10 cellular contexts compared by ENCODE assay signal in genomic region chr4:10089346-10089745, GRCh38. TPM values are rescaled to one million over a fixed set of nuclear protein-coding genes. Genes with fewer than 3 reads are reported as not detected.
DNase-seq lines count a peak whose midpoint lies in the region; ATAC-seq and TF ChIP-seq lines count a peak whose summit lies in the region.
"Had no signal": no experiment of that assay in that cellular context is flagged by ENCODE, and none has a peak within 500 bp of the region (broad histone marks: within the 10 kb centered on the region; RNA-seq: fewer than 3 reads in every experiment).

No MANE protein-coding gene starts in this region.

- H3K4me3 ChIP-seq in WERI-Rb-1 (ENCODE audit: low read depth, low read length) = no peak overlapping the region
- H3K4me3 ChIP-seq in skeletal muscle tissue (ENCODE audit: low read length in 3 of 3) = no peak overlapping the region
- no peak overlapping the region for H3K4me3 ChIP-seq in MG63
- no peak overlapping the region for H3K4me3 ChIP-seq in SJCRH30

- no peaks in the 10 kb centered on the region for H3K9me3 Mint-ChIP-seq in activated CD4-positive, alpha-beta T cell treated with anti-CD3 and anti-CD28 coated beads for 36 hours (ENCODE audit: low read depth)
- no peaks in the 10 kb centered on the region for H3K9me3 Mint-ChIP-seq in activated CD4-positive, alpha-beta T cell treated with anti-CD3 and anti-CD28 coated beads, Interleukin-2, amount 10 ng/mL, durations not matched to agents 24 days and 14 days

- H3K4me1 Mint-ChIP-seq in activated CD4-positive, alpha-beta T cell treated with anti-CD3 and anti-CD28 coated beads for 36 hours = peaks cover 31% of the 10 kb centered on the region
- H3K4me1 Mint-ChIP-seq in activated CD4-positive, alpha-beta T cell treated with anti-CD3 and anti-CD28 coated beads, Interleukin-2, amount 10 ng/mL, durations not matched to agents 24 days and 14 days = peaks cover 33% of the 10 kb centered on the region

- CTCF ChIA-PET in activated CD4-positive, alpha-beta T cell treated with anti-CD3 and anti-CD28 coated beads for 36 hours (lab: Charles Lee) = interaction anchor here (0.7 to 1.3 kb wide), 7 partner anchors 18 to 992 kb away, joined by 3 read pairs; no protein-coding TSS in a partner anchor

- H3K9ac ChIP-seq in skeletal muscle tissue (ENCODE audit: low read depth in 1 of 3, low read length in 3 of 3) = peak overlapping the region in 2 of 3 donors; percentile 14 to 40

- peaks cover 79 to 99% (median 99%) of the 10 kb centered on the region in 3 donors for H3K4me1 ChIP-seq in skeletal muscle tissue (ENCODE audit: control insufficient read depth in 3 of 3, insufficient read depth in 3 of 3, low read length in 3 of 3)
- no peaks in the 10 kb centered on the region for H3K4me1 ChIP-seq in SJCRH30

- H3K36me3 ChIP-seq in WERI-Rb-1 (peaks cover 100% of the 10 kb centered on the region), skeletal muscle tissue (ENCODE audit: control insufficient read depth in 3 of 3, insufficient read depth in 3 of 3, low read length in 3 of 3) (peaks cover 63 to 79% (median 75%) of the 10 kb centered on the region in 3 donors), MG63 (peaks cover 45% of the 10 kb centered on the region), SJCRH30 (peaks cover 62% of the 10 kb centered on the region)

- H3K4me3 Mint-ChIP-seq in activated CD4-positive, alpha-beta T cell treated with anti-CD3 and anti-CD28 coated beads for 36 hours = no peak overlapping the region
- H3K4me3 Mint-ChIP-seq in activated CD4-positive, alpha-beta T cell treated with anti-CD3 and anti-CD28 coated beads, Interleukin-2, amount 10 ng/mL, durations not matched to agents 24 days and 14 days = no peak overlapping the region

- H3K27me3 ChIP-seq in WERI-Rb-1 (ENCODE audit: insufficient read depth, low read depth, severe bottlenecking) (no peaks in the 10 kb centered on the region), skeletal muscle tissue (ENCODE audit: control insufficient read depth in 3 of 3, insufficient read depth in 3 of 3, low read length in 3 of 3) (no peaks in the 10 kb centered on the region), MG63 (no peaks in the 10 kb centered on the region), SJCRH30 (no peaks in the 10 kb centered on the region)

- DNase-seq in activated CD4-positive, alpha-beta T cell treated with anti-CD3 and anti-CD28 coated beads for 36 hours = peak; percentile 47
- no peak for DNase-seq in activated CD4-positive, alpha-beta T cell treated with anti-CD3 and anti-CD28 coated beads, Interleukin-2, amount 10 ng/mL, durations not matched to agents 24 days and 14 days
- DNase-seq in WERI-Rb-1 (peak; percentile 36), left cardiac atrium (peak; percentile 46), NCI-H526 treated with DMSO at 0.1 percent for 48 hours (lab: John Stamatoyannopoulos, UW) (no peak), MG63 (no peak), SJCRH30 (no peak)
- DNase-seq: head of caudate nucleus had no signal

- TF ChIP-seq CTCF in WERI-Rb-1 (IDR thresholded peaks at IDR 0.05; ENCODE audit: low read depth, low read length) = peak; percentile 69

- H3K27ac Mint-ChIP-seq in activated CD4-positive, alpha-beta T cell treated with anti-CD3 and anti-CD28 coated beads for 36 hours = no peak overlapping the region
- H3K27ac Mint-ChIP-seq in activated CD4-positive, alpha-beta T cell treated with anti-CD3 and anti-CD28 coated beads, Interleukin-2, amount 10 ng/mL, durations not matched to agents 24 days and 14 days = no peak overlapping the region

- intact Hi-C loops in activated CD4-positive, alpha-beta T cell treated with anti-CD3 and anti-CD28 coated beads for 36 hours (cut with DNase I, micrococcal nuclease) = no loop called here
- intact Hi-C loops in activated CD4-positive, alpha-beta T cell treated with anti-CD3 and anti-CD28 coated beads, Interleukin-2, amount 10 ng/mL, durations not matched to agents 24 days and 14 days (cut with micrococcal nuclease) = no loop called here
- intact Hi-C loops in left cardiac atrium (cut with DNase I) = no loop called here

- no peaks in the 10 kb centered on the region for H3K27me3 Mint-ChIP-seq in activated CD4-positive, alpha-beta T cell treated with anti-CD3 and anti-CD28 coated beads for 36 hours
- no peaks in the 10 kb centered on the region for H3K27me3 Mint-ChIP-seq in activated CD4-positive, alpha-beta T cell treated with anti-CD3 and anti-CD28 coated beads, Interleukin-2, amount 10 ng/mL, durations not matched to agents 24 days and 14 days

- H3K36me3 Mint-ChIP-seq in activated CD4-positive, alpha-beta T cell treated with anti-CD3 and anti-CD28 coated beads for 36 hours (ENCODE audit: low read depth) = peaks cover 68% of the 10 kb centered on the region
- peaks cover 89% of the 10 kb centered on the region for H3K36me3 Mint-ChIP-seq in activated CD4-positive, alpha-beta T cell treated with anti-CD3 and anti-CD28 coated beads, Interleukin-2, amount 10 ng/mL, durations not matched to agents 24 days and 14 days (ENCODE audit: low read depth)

- H3K27ac ChIP-seq in WERI-Rb-1 (no peak overlapping the region), skeletal muscle tissue (ENCODE audit: low read depth, low read length) (peak overlapping the region; percentile 93), SJCRH30 (no peak overlapping the region)
- H3K27ac ChIP-seq: C4-2B had no signal

- no peak for ATAC-seq in activated CD4-positive, alpha-beta T cell treated with anti-CD3 and anti-CD28 coated beads for 36 hours
- ATAC-seq in left cardiac atrium = no peak

- H3K9me3 ChIP-seq in WERI-Rb-1 (ENCODE audit: severe bottlenecking) (no peaks in the 10 kb centered on the region), skeletal muscle tissue (ENCODE audit: control insufficient read depth in 3 of 3, low read length in 3 of 3) (no peaks in the 10 kb centered on the region), MG63 (no peaks in the 10 kb centered on the region), SJCRH30 (replicated peaks) (no peaks in the 10 kb centered on the region)

- POLR2A ChIA-PET in activated CD4-positive, alpha-beta T cell treated with anti-CD3 and anti-CD28 coated beads for 36 hours (lab: Charles Lee) = no interaction called here

RNA-seq across cellular contexts. Expression of gene WDR1, which starts 27.3 kb away (rescaled TPM):
- total RNA-seq in activated CD4-positive, alpha-beta T cell treated with anti-CD3 and anti-CD28 coated beads for 36 hours = 100 to 1,000 TPM; 308 to 354 TPM
- total RNA-seq in activated CD4-positive, alpha-beta T cell treated with anti-CD3 and anti-CD28 coated beads, Interleukin-2, amount 10 ng/mL, durations not matched to agents 24 days and 14 days = 369 and 376 TPM in 2 replicates
- 100 to 1,000 TPM; 206 to 267 TPM for total RNA-seq in left cardiac atrium
- total RNA-seq in skeletal muscle tissue = 96.0 TPM
- 181 and 237 TPM in 2 replicates for total RNA-seq in MG63 (2014; rRNA removed; shearing (Covaris generic); ENCODE audit: low replicate concordance)
- total RNA-seq in SJCRH30 (2014; rRNA removed; shearing (Covaris generic)) = 95.1 and 95.7 TPM in 2 replicates

Comparison
In these comparisons a context has a peak if more than half of its experiments do, and no peak if none do; other contexts are left out.
1. DNase-seq: peak in activated CD4-positive, alpha-beta T cell treated with anti-CD3 and anti-CD28 coated beads for 36 hours (single experiment), WERI-Rb-1 (single experiment) and left cardiac atrium (single experiment); none in activated CD4-positive, alpha-beta T cell treated with anti-CD3 and anti-CD28 coated beads, Interleukin-2, amount 10 ng/mL, durations not matched to agents 24 days and 14 days (single experiment), NCI-H526 treated with DMSO at 0.1 percent for 48 hours (single experiment), MG63 (single experiment) and SJCRH30 (0 of 2).